In the genomic region with DNA sequence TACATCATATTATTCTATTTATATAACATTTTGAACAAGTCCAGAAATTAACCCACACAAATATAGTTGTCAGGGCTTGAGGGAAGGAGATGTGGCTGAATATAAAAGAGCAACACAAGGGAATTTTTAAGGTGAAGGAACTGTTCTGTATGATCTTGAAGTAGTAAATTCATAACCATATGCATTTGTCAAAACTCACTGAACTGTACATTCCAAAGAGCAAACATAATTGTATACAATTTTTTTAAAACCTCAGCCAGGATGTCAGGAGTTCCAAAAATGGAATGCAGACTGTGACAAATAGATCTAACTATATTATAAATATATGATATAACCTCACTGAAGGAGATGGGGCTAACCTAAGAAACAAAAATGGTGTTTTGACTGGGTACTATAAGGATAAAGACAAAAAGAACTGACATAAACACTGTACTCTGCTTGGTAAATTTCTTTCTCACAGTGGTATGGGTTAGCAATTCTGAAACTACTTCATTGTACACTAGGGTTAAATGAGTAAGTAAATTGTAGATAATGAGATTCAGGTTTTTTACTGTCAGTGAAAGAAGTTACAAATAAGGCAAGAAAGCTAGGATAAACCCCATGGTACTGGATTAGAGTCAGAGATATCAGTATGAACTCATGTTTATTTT, we compare ENCODE assay signal across 13 cellular contexts. TPM values are rescaled to one million over a fixed set of nuclear protein-coding genes. Genes with fewer than 3 reads are reported as not detected.
A peak's percentile ranks its signal among the peaks of the same experiment; 100 is the strongest.
DNase-seq lines count a peak whose midpoint lies in the region; ATAC-seq and TF ChIP-seq lines count a peak whose summit lies in the region.
"Had no signal": no experiment of that assay in that cellular context is flagged by ENCODE, and none has a peak within 500 bp of the region (broad histone marks: within the 10 kb centered on the region; RNA-seq: fewer than 3 reads in every experiment).

No MANE protein-coding gene starts in this region.

- no peaks in the 10 kb centered on the region for H3K36me3 ChIP-seq in H7 (replicated peaks; ENCODE audit: control insufficient read depth, insufficient read depth, low read length)
- H3K36me3 ChIP-seq: thoracic aorta had no signal

- peak; percentile 97 for ATAC-seq in activated CD4-positive, alpha-beta T cell treated with anti-CD3 and anti-CD28 coated beads for 36 hours
- ATAC-seq in GM21526 (IDR thresholded peaks at IDR 0.05; ENCODE audit: low FRiP score, unreplicated experiment) (peak; percentile 96), HG03135 (IDR thresholded peaks at IDR 0.05; ENCODE audit: unreplicated experiment) (peak; percentile 93)
- ATAC-seq: heart left ventricle had no signal

- H3K27ac Mint-ChIP-seq in activated CD4-positive, alpha-beta T cell treated with anti-CD3 and anti-CD28 coated beads for 36 hours = no peak overlapping the region

- intact Hi-C loops in activated CD4-positive, alpha-beta T cell treated with anti-CD3 and anti-CD28 coated beads for 36 hours (cut with DNase I, micrococcal nuclease) = loop anchor here (1.0 to 5.0 kb wide), 3 partner anchors 14 to 367 kb away; a partner anchor contains a TSS

- H3K4me3 Mint-ChIP-seq in activated CD4-positive, alpha-beta T cell treated with anti-CD3 and anti-CD28 coated beads for 36 hours = no peak overlapping the region
- H3K4me3 Mint-ChIP-seq: brain had no signal

- no peak for TF ChIP-seq CTCF in fibroblast of pulmonary artery (IDR thresholded peaks at IDR 0.05; ENCODE audit: low read length, missing control alignments)
- TF ChIP-seq CTCF in foreskin fibroblast (IDR thresholded peaks at IDR 0.05; ENCODE audit: low read depth, low read length) = no peak

- H3K27me3 ChIP-seq in H7 (ENCODE audit: control insufficient read depth, insufficient read depth, low read length) = no peaks in the 10 kb centered on the region
- H3K27me3 ChIP-seq: heart left ventricle had no signal

- POLR2A ChIA-PET in activated CD4-positive, alpha-beta T cell treated with anti-CD3 and anti-CD28 coated beads for 36 hours (lab: Charles Lee) = interaction anchor here (0.8 kb wide), 1 partner anchor 681 kb away, joined by 3 read pairs; no protein-coding TSS in a partner anchor

- no peaks in the 10 kb centered on the region for H3K27me3 Mint-ChIP-seq in activated CD4-positive, alpha-beta T cell treated with anti-CD3 and anti-CD28 coated beads for 36 hours
- H3K27me3 Mint-ChIP-seq: brain had no signal

- peaks cover 5% of the 10 kb centered on the region for H3K36me3 Mint-ChIP-seq in activated CD4-positive, alpha-beta T cell treated with anti-CD3 and anti-CD28 coated beads for 36 hours (ENCODE audit: low read depth)

- no peaks in the 10 kb centered on the region for H3K9me3 Mint-ChIP-seq in activated CD4-positive, alpha-beta T cell treated with anti-CD3 and anti-CD28 coated beads for 36 hours (ENCODE audit: low read depth)
- H3K9me3 Mint-ChIP-seq: brain had no signal

- H3K4me1 Mint-ChIP-seq in activated CD4-positive, alpha-beta T cell treated with anti-CD3 and anti-CD28 coated beads for 36 hours = peaks cover 46% of the 10 kb centered on the region

- DNase-seq in activated CD4-positive, alpha-beta T cell treated with anti-CD3 and anti-CD28 coated beads for 36 hours = no peak
- DNase-seq in activated CD4-positive, alpha-beta T cell treated with anti-CD3 and anti-CD28 coated beads for 48 hours = no peak
- DNase-seq in fibroblast of pulmonary artery (ENCODE audit: low read depth) = peak; percentile 12
- DNase-seq in H7 = no peak
- no peak for DNase-seq in Kasumi-1 (lab: John Stamatoyannopoulos, UW)
- DNase-seq in foreskin fibroblast = no peak
- DNase-seq: heart left ventricle; KG1; stimulated activated CD4-positive, alpha-beta T cell treated with anti-CD3 and anti-CD28 coated beads, Interleukin-12 subunit alpha, Interleukin-12 subunit beta, amount 100 ng/mL, for 4 hours had no signal

- CTCF ChIA-PET in activated CD4-positive, alpha-beta T cell treated with anti-CD3 and anti-CD28 coated beads for 36 hours (lab: Charles Lee) = no interaction called here

- H3K4me3 ChIP-seq in fibroblast of pulmonary artery (replicated peaks; ENCODE audit: low read depth, low read length) (no peak overlapping the region), H7 (ENCODE audit: insufficient read depth, low read depth, low read length) (no peak overlapping the region), foreskin fibroblast (ENCODE audit: low read depth in 1 of 2, low read length in 2 of 2) (no peak overlapping the region)
- H3K4me3 ChIP-seq: heart left ventricle, thoracic aorta had no signal

RNA-seq across cellular contexts. Expression of a gene that starts 14.4 kb away (rescaled TPM):
- 10 to 100 TPM; 19.0 to 19.5 TPM for total RNA-seq in activated CD4-positive, alpha-beta T cell treated with anti-CD3 and anti-CD28 coated beads for 36 hours
- 9.0 and 17.4 TPM in 2 replicates for total RNA-seq in H7 (2014; rRNA removed; shearing (Covaris generic))
